In the genomic region with DNA sequence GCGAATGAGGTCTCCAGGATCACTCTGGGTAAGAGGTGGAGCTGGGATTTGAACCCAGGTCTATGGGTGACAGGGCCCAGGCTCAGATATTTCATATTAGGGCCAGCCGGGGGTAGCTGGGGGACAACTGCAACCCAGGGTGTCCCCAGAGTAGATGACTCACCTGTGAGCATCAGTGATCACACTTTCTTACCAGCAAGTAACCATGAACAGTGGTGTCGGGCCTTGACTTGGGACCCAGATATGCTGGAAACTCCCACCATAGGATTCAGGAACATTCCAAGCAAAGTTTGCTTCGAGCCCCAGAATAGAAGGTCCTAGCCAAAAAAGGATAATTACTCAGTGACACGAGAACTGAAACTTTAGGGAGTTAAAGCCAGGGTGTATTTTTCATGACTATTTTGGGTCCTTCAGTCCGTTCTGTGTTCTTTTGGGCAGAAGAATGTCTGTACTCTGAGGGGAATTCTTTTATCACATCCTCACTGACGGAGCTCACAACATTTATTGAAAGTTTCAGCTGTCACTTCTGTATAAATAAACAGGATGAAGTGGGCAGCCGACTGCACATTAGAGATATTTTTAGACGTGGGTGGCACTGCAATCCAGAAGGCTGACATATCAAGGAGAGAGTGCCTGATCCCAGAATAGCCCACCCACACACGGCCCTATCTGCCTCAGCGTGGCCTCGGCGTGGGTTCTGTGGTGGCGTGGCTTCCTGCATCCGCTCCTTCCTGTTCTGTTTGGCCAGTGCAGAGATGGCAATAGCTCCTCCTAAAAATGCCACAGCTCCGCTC, we compare ENCODE assay signal across 8 cellular contexts. TPM values are rescaled to one million over a fixed set of nuclear protein-coding genes. Genes with fewer than 3 reads are reported as not detected.
DNase-seq lines count a peak whose midpoint lies in the region; ATAC-seq and TF ChIP-seq lines count a peak whose summit lies in the region.

No MANE protein-coding gene starts in this region.

- TF ChIP-seq POLR2A in NB4 (IDR thresholded peaks at IDR 0.05; ENCODE audit: extremely low read depth, insufficient read length) = no peak

- H3K4me1 Mint-ChIP-seq in CD4-positive, alpha-beta T cell (ENCODE audit: low read depth) = peaks cover 33% of the 10 kb centered on the region
- H3K4me1 Mint-ChIP-seq in nephron = peaks cover 10% of the 10 kb centered on the region

- POLR2A ChIA-PET in CD4-positive, alpha-beta T cell (lab: Charles Lee) = interaction anchor here (1.4 kb wide), 2 partner anchors 37 to 63 kb away, joined by 3 to 4 read pairs; no protein-coding TSS in a partner anchor

- H3K4me3 ChIP-seq in NB4 (ENCODE audit: low read depth, low read length) = no peak overlapping the region
- no peak overlapping the region for H3K4me3 ChIP-seq in choroid plexus epithelial cell (ENCODE audit: low read depth, low read length)

- no peaks in the 10 kb centered on the region for H3K36me3 Mint-ChIP-seq in CD4-positive, alpha-beta T cell (ENCODE audit: low read depth)
- no peaks in the 10 kb centered on the region for H3K36me3 Mint-ChIP-seq in nephron (ENCODE audit: low read depth)

- H3K4me3 Mint-ChIP-seq in CD4-positive, alpha-beta T cell = no peak overlapping the region
- H3K4me3 Mint-ChIP-seq in nephron = peak overlapping the region in 1 of 3 experiments; percentile 34

- H3K27me3 Mint-ChIP-seq in CD4-positive, alpha-beta T cell = no peaks in the 10 kb centered on the region
- H3K27me3 Mint-ChIP-seq in nephron (ENCODE audit: low read depth) = peaks cover 5% of the 10 kb centered on the region

- H3K27ac Mint-ChIP-seq in CD4-positive, alpha-beta T cell = peak overlapping the region; percentile 57
- H3K27ac Mint-ChIP-seq in nephron = peak overlapping the region; percentile 43 to 89 (median 60)

- no peak overlapping the region for H3K27ac ChIP-seq in CD4-positive, alpha-beta T cell (ENCODE audit: low read depth, low read length)

- ATAC-seq in CD4-positive, alpha-beta T cell (ENCODE audit: poor library complexity) = no peak
- ATAC-seq in HG03175 (IDR thresholded peaks at IDR 0.05; ENCODE audit: unreplicated experiment) = no peak
- ATAC-seq in HG02623 (IDR thresholded peaks at IDR 0.05; ENCODE audit: unreplicated experiment) = no peak

- TF ChIP-seq CTCF in CD4-positive, alpha-beta T cell (IDR thresholded peaks at IDR 0.05) = no peak
- no peak for TF ChIP-seq CTCF in NB4 (IDR thresholded peaks at IDR 0.05; ENCODE audit: low read depth, low read length)
- TF ChIP-seq CTCF in choroid plexus epithelial cell (conservative IDR thresholded peaks at IDR 0.05; ENCODE audit: low read depth, low read length) = no peak
- no peak for TF ChIP-seq CTCF in nephron (IDR thresholded peaks at IDR 0.05; ENCODE audit: unreplicated experiment in 3 of 3)

- CTCF ChIA-PET in CD4-positive, alpha-beta T cell (lab: Charles Lee) = no interaction called here

- H3K27me3 ChIP-seq in CD4-positive, alpha-beta T cell (ENCODE audit: control insufficient read depth, insufficient read depth, low read length) = no peaks in the 10 kb centered on the region

- DNase-seq in CD4-positive, alpha-beta T cell = no peak
- DNase-seq in NB4 (ENCODE audit: low read depth) (peak; percentile 25), choroid plexus epithelial cell (ENCODE audit: low read depth) (peak; percentile 27), occipital lobe (lab: John Stamatoyannopoulos, UW) (no peak)
- DNase-seq in stimulated activated naive CD4-positive, alpha-beta T cell treated with Interleukin-2 at 50 U/mL for 16 hours (lab: John Stamatoyannopoulos, UW) = no peak

- H3K9me3 ChIP-seq in CD4-positive, alpha-beta T cell (ENCODE audit: control insufficient read depth, low read length) = peaks cover 7% of the 10 kb centered on the region

- intact Hi-C loops in CD4-positive, alpha-beta T cell (cut with DNase I, micrococcal nuclease) = no loop called here

- H3K9me3 Mint-ChIP-seq in CD4-positive, alpha-beta T cell = peaks cover 5% of the 10 kb centered on the region
- peaks cover 13% of the 10 kb centered on the region for H3K9me3 Mint-ChIP-seq in nephron

RNA-seq across cellular contexts. Expression of a gene that starts 45.6 kb away (rescaled TPM):
- not detected for total RNA-seq in CD4-positive, alpha-beta T cell
- 2.7 TPM for total RNA-seq in occipital lobe

Comparison
In these comparisons a context has a peak if more than half of its experiments do, and no peak if none do; other contexts are left out.
1. DNase-seq: peak in NB4 (single experiment) and choroid plexus epithelial cell (single experiment); none in CD4-positive, alpha-beta T cell (0 of 10), stimulated activated naive CD4-positive, alpha-beta T cell treated with Interleukin-2 at 50 U/mL for 16 hours (single experiment) and occipital lobe (single experiment).